8 cellular contexts compared by ENCODE assay signal in the genomic region with DNA sequence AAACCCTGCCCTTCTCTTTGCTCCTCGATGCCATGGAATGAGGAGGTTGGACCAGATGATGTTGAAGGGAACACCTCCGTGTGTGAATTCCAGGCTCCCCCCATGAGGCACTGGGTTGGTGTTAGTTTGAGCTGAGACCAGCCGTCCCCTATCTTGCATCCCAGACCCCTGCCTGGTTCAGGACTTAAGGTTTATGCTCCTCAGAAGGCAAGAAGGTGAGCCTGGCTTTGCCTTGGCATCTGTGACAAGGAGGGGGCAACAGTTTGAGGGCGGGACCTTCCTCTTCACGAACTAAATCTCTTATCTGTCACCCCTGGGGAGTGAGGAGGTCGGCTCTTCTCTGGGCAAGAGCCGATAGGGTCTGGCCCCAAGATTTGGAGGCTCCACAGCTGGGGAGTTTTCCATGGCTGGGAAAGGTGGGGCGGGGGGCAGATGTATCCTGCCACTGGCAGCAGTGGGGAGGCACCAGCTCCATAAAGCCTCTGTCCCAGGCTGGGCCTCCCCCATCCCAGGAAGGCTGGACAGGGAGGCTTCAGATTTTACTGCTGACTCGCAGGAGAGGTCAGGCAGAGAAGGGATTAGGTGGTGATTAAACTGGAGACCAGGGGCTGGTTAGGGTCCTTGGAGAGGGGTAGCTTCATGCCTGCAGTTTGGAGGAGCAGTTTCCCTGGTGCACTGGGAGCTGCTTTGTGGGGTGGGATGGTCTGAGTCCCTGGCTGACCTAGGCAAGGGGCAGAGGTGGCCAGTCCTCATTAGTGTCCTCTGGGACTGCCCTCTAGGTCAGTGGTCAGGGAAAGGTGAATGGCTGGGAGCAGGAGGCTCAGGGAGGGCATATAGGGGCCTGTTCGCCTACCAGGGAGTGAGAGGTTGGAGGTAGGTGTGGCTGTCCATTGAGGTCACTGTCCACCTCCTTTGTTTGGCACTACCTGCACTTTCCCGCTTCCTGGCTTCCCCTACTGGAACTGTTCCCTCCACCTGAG. TPM values are rescaled to one million over a fixed set of nuclear protein-coding genes. Genes with fewer than 3 reads are reported as not detected.
A peak's percentile ranks its signal among the peaks of the same experiment; 100 is the strongest.
DNase-seq lines count a peak whose midpoint lies in the region; ATAC-seq lines count a peak whose summit lies in the region.

No MANE protein-coding gene starts in this region.

- no peaks in the 10 kb centered on the region for H3K36me3 Mint-ChIP-seq in activated naive CD8-positive, alpha-beta T cell treated with anti-CD3 and anti-CD28 coated beads, Interleukin-2, amount 10 ng/mL, durations not matched to agents 7 days and 5 days

- intact Hi-C loops in posterior cingulate gyrus (cut with DNase I): loop anchor here (1.0 kb wide), 1 partner anchor 25 kb away; no protein-coding TSS in a partner anchor

- H3K27me3 Mint-ChIP-seq in activated naive CD8-positive, alpha-beta T cell treated with anti-CD3 and anti-CD28 coated beads, Interleukin-2, amount 10 ng/mL, durations not matched to agents 7 days and 5 days: no peaks in the 10 kb centered on the region

- no peak for ATAC-seq in activated naive CD8-positive, alpha-beta T cell treated with anti-CD3 and anti-CD28 coated beads, Interleukin-2, amount 10 ng/mL, durations not matched to agents 7 days and 5 days (ENCODE audit: low read depth)
- ATAC-seq in GM21528 (IDR thresholded peaks at IDR 0.05; ENCODE audit: low FRiP score, unreplicated experiment): no peak

- H3K27me3 ChIP-seq in HUES48 (ENCODE audit: control insufficient read depth, insufficient read depth, low read length): peaks cover 33% of the 10 kb centered on the region
- no peaks in the 10 kb centered on the region for H3K27me3 ChIP-seq in stomach smooth muscle (ENCODE audit: control insufficient read depth in 1 of 2, insufficient read depth in 2 of 2, low read length in 2 of 2)

- peaks cover 34% of the 10 kb centered on the region for H3K4me1 Mint-ChIP-seq in activated naive CD8-positive, alpha-beta T cell treated with anti-CD3 and anti-CD28 coated beads, Interleukin-2, amount 10 ng/mL, durations not matched to agents 7 days and 5 days

- H3K9me3 ChIP-seq in HUES48 (ENCODE audit: control insufficient read depth, insufficient read depth, low read length): no peaks in the 10 kb centered on the region
- no peaks in the 10 kb centered on the region for H3K9me3 ChIP-seq in iPS-18c (ENCODE audit: control insufficient read depth, insufficient read depth, low read length)
- no peaks in the 10 kb centered on the region for H3K9me3 ChIP-seq in stomach smooth muscle (ENCODE audit: control insufficient read depth in 2 of 2, low read length in 2 of 2)

- H3K27ac ChIP-seq in HUES48 (ENCODE audit: low read depth, low read length) (no peak overlapping the region), stomach smooth muscle (ENCODE audit: low read length) (no peak overlapping the region)

- H3K27ac Mint-ChIP-seq in activated naive CD8-positive, alpha-beta T cell treated with anti-CD3 and anti-CD28 coated beads, Interleukin-2, amount 10 ng/mL, durations not matched to agents 7 days and 5 days: peak overlapping the region; percentile 19

- H3K4me3 ChIP-seq in HUES48 (ENCODE audit: low read depth, low read length): peak overlapping the region; percentile 67
- peak overlapping the region; percentile 70 for H3K4me3 ChIP-seq in iPS-18c (ENCODE audit: insufficient read depth, low read depth, low read length)
- H3K4me3 ChIP-seq in stomach smooth muscle (ENCODE audit: low read length in 2 of 2): peak overlapping the region; percentile 64 to 76

- H3K4me1 ChIP-seq in HUES48 (ENCODE audit: control insufficient read depth, insufficient read depth, low read length): peaks cover 10% of the 10 kb centered on the region; the same call in 1 of the 2 replicates
- H3K4me1 ChIP-seq in stomach smooth muscle (ENCODE audit: control insufficient read depth, insufficient read depth, low read length): peaks cover 34% of the 10 kb centered on the region

- peak overlapping the region; percentile 78 for H3K4me3 Mint-ChIP-seq in activated naive CD8-positive, alpha-beta T cell treated with anti-CD3 and anti-CD28 coated beads, Interleukin-2, amount 10 ng/mL, durations not matched to agents 7 days and 5 days

- H3K9ac ChIP-seq in HUES48 (ENCODE audit: low read depth, low read length) (no peak overlapping the region), stomach smooth muscle (ENCODE audit: low read length in 2 of 2) (peak overlapping the region; percentile 33 to 51)

- no peaks in the 10 kb centered on the region for H3K9me3 Mint-ChIP-seq in activated naive CD8-positive, alpha-beta T cell treated with anti-CD3 and anti-CD28 coated beads, Interleukin-2, amount 10 ng/mL, durations not matched to agents 7 days and 5 days

- no peaks in the 10 kb centered on the region for H3K36me3 ChIP-seq in HUES48 (ENCODE audit: control insufficient read depth, insufficient read depth, low read length)
- no peaks in the 10 kb centered on the region for H3K36me3 ChIP-seq in stomach smooth muscle (ENCODE audit: control insufficient read depth in 2 of 2, insufficient read depth in 2 of 2, low read length in 2 of 2)

- DNase-seq in activated naive CD8-positive, alpha-beta T cell treated with anti-CD3 and anti-CD28 coated beads, Interleukin-2, amount 10 ng/mL, durations not matched to agents 7 days and 5 days: no peak
- DNase-seq in posterior cingulate gyrus (no peak), ecto neural progenitor cell (ENCODE audit: low spot score) (no peak)
- no peak for DNase-seq in stimulated activated CD4-positive, alpha-beta T cell treated with anti-CD3 and anti-CD28 coated beads, Interleukin-4, amount 100 ng/mL, for 1 hour

- POLR2A ChIA-PET in activated naive CD8-positive, alpha-beta T cell treated with anti-CD3 and anti-CD28 coated beads, Interleukin-2, amount 10 ng/mL, durations not matched to agents 7 days and 5 days (lab: Charles Lee): interaction anchor here (1.0 to 10.1 kb wide), 6 partner anchors 13 to 41 kb away, joined by 3 to 156 read pairs (median 4); partner anchors contain the start of genes CCDC157, MTFP1 and SF3A1

RNA-seq across cellular contexts. Expression of gene SEC14L2, which starts 1.1 kb away (rescaled TPM):
- 1 to 10 TPM; 9.9 TPM for total RNA-seq in activated naive CD8-positive, alpha-beta T cell treated with anti-CD3 and anti-CD28 coated beads, Interleukin-2, amount 10 ng/mL, durations not matched to agents 7 days and 5 days

RNA-seq across cellular contexts. Expression of gene RNF215, which starts 10.7 kb away (rescaled TPM):
- total RNA-seq in activated naive CD8-positive, alpha-beta T cell treated with anti-CD3 and anti-CD28 coated beads, Interleukin-2, amount 10 ng/mL, durations not matched to agents 7 days and 5 days: 10 to 100 TPM; 11.1 to 11.3 TPM

RNA-seq across cellular contexts. Expression of gene MTFP1, which starts 27.6 kb away (rescaled TPM):
- total RNA-seq in activated naive CD8-positive, alpha-beta T cell treated with anti-CD3 and anti-CD28 coated beads, Interleukin-2, amount 10 ng/mL, durations not matched to agents 7 days and 5 days: 10 to 100 TPM; 63.3 to 64.8 TPM

RNA-seq across cellular contexts. Expression of gene CCDC157, which starts 41.1 kb away (rescaled TPM):
- 1 to 10 TPM; 4.0 to 4.7 TPM for total RNA-seq in activated naive CD8-positive, alpha-beta T cell treated with anti-CD3 and anti-CD28 coated beads, Interleukin-2, amount 10 ng/mL, durations not matched to agents 7 days and 5 days

RNA-seq across cellular contexts. Expression of gene SF3A1, which starts 41.3 kb away (rescaled TPM):
- total RNA-seq in activated naive CD8-positive, alpha-beta T cell treated with anti-CD3 and anti-CD28 coated beads, Interleukin-2, amount 10 ng/mL, durations not matched to agents 7 days and 5 days: 100 to 1,000 TPM; 220 to 233 TPM
